In the genomic region with DNA sequence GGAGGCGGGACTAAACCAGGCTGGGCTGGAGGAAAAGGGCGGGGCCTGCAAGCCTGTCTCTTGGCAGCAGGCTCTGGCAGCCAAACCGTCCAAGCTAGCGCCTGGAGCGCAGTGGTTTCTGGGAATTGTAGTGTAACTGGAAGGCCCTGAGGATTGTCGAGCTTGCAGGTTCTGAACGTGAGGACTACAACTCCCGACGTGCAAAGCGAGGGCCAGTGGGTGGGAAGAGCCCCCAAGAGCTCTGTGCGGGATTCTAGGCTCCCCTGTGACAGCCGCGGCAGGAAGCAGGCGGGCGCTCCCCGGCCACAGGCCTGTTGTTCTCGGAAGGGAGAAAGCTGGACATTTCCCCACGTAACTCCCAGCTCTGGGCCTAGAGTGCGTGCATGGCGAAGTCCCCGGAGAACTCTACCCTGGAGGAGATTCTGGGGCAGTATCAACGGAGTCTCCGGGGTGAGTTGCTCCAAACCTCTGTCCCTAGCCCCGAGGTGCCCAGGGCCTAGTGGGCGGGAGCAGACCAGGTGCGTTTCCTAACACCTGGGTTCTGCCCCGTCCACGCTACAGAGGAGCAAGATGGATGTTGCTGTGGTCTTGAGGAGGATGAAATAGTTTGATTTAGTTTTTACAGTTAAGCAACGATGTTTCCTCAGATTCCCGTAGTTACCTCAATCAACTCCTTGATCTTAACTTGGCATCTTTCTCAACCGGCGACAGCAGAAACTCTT, we compare ENCODE assay signal across 1 cellular context.
A peak's percentile ranks its signal among the peaks of the same experiment; 100 is the strongest.
TF ChIP-seq lines count a peak whose summit lies in the region.

Gene SDCCAG8 (plus strand): TSS at position 251 of the 722 bp plus-strand sequence. CDS start 133 bp downstream, at position 384.

TF ChIP-seq in A549, 52 proteins besides CTCF, POLR2A, EP300 and RAD21 (continued from another document):
- TF ChIP-seq ATOH8 (CRISPR knock-in tag; IDR thresholded peaks at IDR 0.05; ENCODE audit: low read depth): no peak
- TF ChIP-seq, protein P1, sequence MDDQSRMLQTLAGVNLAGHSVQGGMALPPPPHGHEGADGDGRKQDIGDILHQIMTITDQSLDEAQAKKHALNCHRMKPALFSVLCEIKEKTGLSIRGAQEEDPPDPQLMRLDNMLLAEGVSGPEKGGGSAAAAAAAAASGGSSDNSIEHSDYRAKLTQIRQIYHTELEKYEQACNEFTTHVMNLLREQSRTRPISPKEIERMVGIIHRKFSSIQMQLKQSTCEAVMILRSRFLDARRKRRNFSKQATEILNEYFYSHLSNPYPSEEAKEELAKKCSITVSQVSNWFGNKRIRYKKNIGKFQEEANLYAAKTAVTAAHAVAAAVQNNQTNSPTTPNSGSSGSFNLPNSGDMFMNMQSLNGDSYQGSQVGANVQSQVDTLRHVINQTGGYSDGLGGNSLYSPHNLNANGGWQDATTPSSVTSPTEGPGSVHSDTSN (IDR thresholded peaks at IDR 0.05): no peak
- peak; percentile 72; the same call in 1 of the 2 replicates for TF ChIP-seq PHF8 (IDR thresholded peaks at IDR 0.05; ENCODE audit: borderline replicate concordance, low read depth)
- TF ChIP-seq MAZ (IDR thresholded peaks at IDR 0.05; ENCODE audit: borderline replicate concordance, low read depth, low read length): no peak
- TF ChIP-seq BCL3 (IDR thresholded peaks at IDR 0.05): 0 out of 3 replicates have a peak, but pooled peaks have one; percentile 52
- no peak; the same call in 1 of the 2 replicates for TF ChIP-seq MAX (IDR thresholded peaks at IDR 0.05)
- TF ChIP-seq ZSCAN20 (CRISPR knock-in tag; IDR thresholded peaks at IDR 0.05): no peak
- TF ChIP-seq FOXS1 (CRISPR knock-in tag; IDR thresholded peaks at IDR 0.05): peak; percentile 16; the same call in 1 of the 2 replicates
- TF ChIP-seq ELK1 (IDR thresholded peaks at IDR 0.05; ENCODE audit: low read depth, low read length): no peak
- TF ChIP-seq POLR2AphosphoS2 (conservative IDR thresholded peaks at IDR 0.05; ENCODE audit: low read length): no peak
- TF ChIP-seq ZFP36 (IDR thresholded peaks at IDR 0.05; ENCODE audit: borderline replicate concordance, partially characterized antibody): peak; percentile 40
